ENCODE assay signal across 8 cellular contexts in genomic region chr11:108593214-108593909, GRCh38. TPM values are rescaled to one million over a fixed set of nuclear protein-coding genes. Genes with fewer than 3 reads are reported as not detected.
DNase-seq lines count a peak whose midpoint lies in the region; ATAC-seq and TF ChIP-seq lines count a peak whose summit lies in the region.

Gene EXPH5 (minus strand): TSS chr11:108593768. CDS start chr11:108593536, 232 bp downstream.

- H3K4me3 Mint-ChIP-seq in activated CD4-positive, alpha-beta memory T cell treated with anti-CD3 and anti-CD28 coated beads, Interleukin-2, amount 10 ng/mL, durations not matched to agents 7 days and 5 days: peak within 1 kb of the TSS; percentile 90

- H3K27me3 ChIP-seq in ectodermal cell (ENCODE audit: control insufficient read depth, insufficient read depth, low read length, poor library complexity, severe bottlenecking) (peaks cover 28% of the 10 kb centered on the region), right lobe of liver (no peaks in the 10 kb centered on the region)

- peaks cover 47% of the 10 kb centered on the region for H3K27me3 Mint-ChIP-seq in activated CD4-positive, alpha-beta memory T cell treated with anti-CD3 and anti-CD28 coated beads, Interleukin-2, amount 10 ng/mL, durations not matched to agents 7 days and 5 days

- intact Hi-C loops in right lobe of liver (cut with DNase I): loop anchor here in 1 of 2 donors (10.0 kb wide), 1 partner anchor 51 kb away; no protein-coding TSS in a partner anchor

- CTCF ChIA-PET in activated CD4-positive, alpha-beta memory T cell treated with anti-CD3 and anti-CD28 coated beads, Interleukin-2, amount 10 ng/mL, durations not matched to agents 7 days and 5 days (lab: Charles Lee): interaction anchor here (1.2 kb wide), 1 partner anchor 55 kb away, joined by 3 read pairs; no protein-coding TSS in a partner anchor

- DNase-seq in NCI-H69 (lab: John Stamatoyannopoulos, UW): peak; percentile 99
- peak; percentile 84 for DNase-seq in activated CD4-positive, alpha-beta memory T cell treated with anti-CD3 and anti-CD28 coated beads, Interleukin-2, amount 10 ng/mL, durations not matched to agents 7 days and 5 days
- peak; percentile 95 to 97 (median 96) for DNase-seq in right lobe of liver
- peak; percentile 87 for DNase-seq in stimulated activated CD4-positive, alpha-beta T cell treated with anti-CD3 and anti-CD28 coated beads, Interleukin-4, amount 100 ng/mL, for 24 hours

- H3K4me1 Mint-ChIP-seq in activated CD4-positive, alpha-beta memory T cell treated with anti-CD3 and anti-CD28 coated beads, Interleukin-2, amount 10 ng/mL, durations not matched to agents 7 days and 5 days: peaks cover 16% of the 10 kb centered on the region

- TF ChIP-seq POLR2A in right lobe of liver (IDR thresholded peaks at IDR 0.05): peak; percentile 46

- H3K27ac ChIP-seq in C4-2B: peak within 1 kb of the TSS; percentile 96
- no peak within 1 kb of the TSS for H3K27ac ChIP-seq in ectodermal cell (ENCODE audit: insufficient read depth, low read depth, low read length, poor library complexity, severe bottlenecking)
- peak within 1 kb of the TSS; percentile 26 to 89 (median 75) for H3K27ac ChIP-seq in right lobe of liver

- H3K9me3 ChIP-seq in ectodermal cell (ENCODE audit: control insufficient read depth, low read length) (no peaks in the 10 kb centered on the region), right lobe of liver (no peaks in the 10 kb centered on the region)

- H3K36me3 Mint-ChIP-seq in activated CD4-positive, alpha-beta memory T cell treated with anti-CD3 and anti-CD28 coated beads, Interleukin-2, amount 10 ng/mL, durations not matched to agents 7 days and 5 days (ENCODE audit: low read depth): peaks cover 4% of the 10 kb centered on the region

- no peaks in the 10 kb centered on the region for H3K9me3 Mint-ChIP-seq in activated CD4-positive, alpha-beta memory T cell treated with anti-CD3 and anti-CD28 coated beads, Interleukin-2, amount 10 ng/mL, durations not matched to agents 7 days and 5 days

- H3K36me3 ChIP-seq in ectodermal cell (ENCODE audit: control insufficient read depth, insufficient read depth, low read length) (no peaks in the 10 kb centered on the region), right lobe of liver (no peaks in the 10 kb centered on the region)

- H3K4me3 ChIP-seq in ectodermal cell (ENCODE audit: insufficient read depth, low read depth, low read length) (peak within 1 kb of the TSS; percentile 55), right lobe of liver (peak within 1 kb of the TSS; percentile 55 to 85 (median 72))

- H3K4me1 ChIP-seq in ectodermal cell (ENCODE audit: control insufficient read depth, insufficient read depth, low read length): peaks cover 7% of the 10 kb centered on the region
- H3K4me1 ChIP-seq in right lobe of liver: peaks cover 0 to 6% (median 2%) of the 10 kb centered on the region in 4 donors

- POLR2A ChIA-PET in activated CD4-positive, alpha-beta memory T cell treated with anti-CD3 and anti-CD28 coated beads, Interleukin-2, amount 10 ng/mL, durations not matched to agents 7 days and 5 days (lab: Charles Lee): interaction anchor here (0.9 to 1.1 kb wide), 4 partner anchors 71 to 476 kb away, joined by 3 to 4 read pairs (median 3); partner anchors contain the start of genes C11orf65, DDX10 and POGLUT3

- WGBS in ectodermal cell, 2 experiments: 0% methylated on average over 31 to 37 of the region's 37 CpGs
- WGBS in right lobe of liver (ENCODE audit: insufficient coverage, low coverage, low lambda C conversion rate, missing lambda C conversion rate): under 1% methylated on average over 31 of the region's 37 CpGs

- TF ChIP-seq CTCF in C4-2B (conservative IDR thresholded peaks at IDR 0.05): peak; percentile 20
- peak in 1 of 4 donors; percentile 5 for TF ChIP-seq CTCF in right lobe of liver (IDR thresholded peaks at IDR 0.05)

- ATAC-seq in GM19438 (IDR thresholded peaks at IDR 0.05; ENCODE audit: low read depth, unreplicated experiment) (peak; percentile 97), HG03565 (IDR thresholded peaks at IDR 0.05; ENCODE audit: unreplicated experiment) (peak; percentile 96), right lobe of liver (peak; percentile 99 to 100 (median 99))

- no peak within 1 kb of the TSS for H3K27ac Mint-ChIP-seq in activated CD4-positive, alpha-beta memory T cell treated with anti-CD3 and anti-CD28 coated beads, Interleukin-2, amount 10 ng/mL, durations not matched to agents 7 days and 5 days

RNA-seq across cellular contexts. Expression of gene EXPH5, which starts in this region (rescaled TPM):
- 1 to 10 TPM in 1 of 2 experiments, under 1 TPM in 1; 0.55 to 1.0 TPM for total RNA-seq in activated CD4-positive, alpha-beta memory T cell treated with anti-CD3 and anti-CD28 coated beads, Interleukin-2, amount 10 ng/mL, durations not matched to agents 7 days and 5 days
- 0.89 TPM for polyA plus RNA-seq in ectodermal cell (2013, experiment 1 of 4)
- polyA plus RNA-seq in ectodermal cell (2013, experiment 2 of 4): 0.62 TPM
- 0.69 TPM for polyA plus RNA-seq in ectodermal cell (2013, experiment 3 of 4)
- polyA plus RNA-seq in ectodermal cell (2013, experiment 4 of 4): 0.69 TPM
- total RNA-seq in right lobe of liver: 10 to 100 TPM in 3 of 6 experiments, 1 to 10 TPM in 3; 8.3 to 12.4 (median 10.2) TPM

Comparison
In these comparisons a context has a peak if more than half of its experiments do, and no peak if none do; other contexts are left out.
1. RNA of gene EXPH5 (total RNA-seq): 8.3 to 12.4 TPM in right lobe of liver; 0.55 to 1.0 TPM in activated CD4-positive, alpha-beta memory T cell treated with anti-CD3 and anti-CD28 coated beads, Interleukin-2, amount 10 ng/mL, durations not matched to agents 7 days and 5 days; every median in the first group is over 4 times any median in the second.
2. Peak in every context shown above with its lines, with median percentiles within 50 percentile points of each other: ATAC-seq and DNase-seq.